Comparison of ENCODE assay signal across 11 cellular contexts in genomic region chr7:106604303-106604918, GRCh38. TPM values are rescaled to one million over a fixed set of nuclear protein-coding genes. Genes with fewer than 3 reads are reported as not detected.
DNase-seq lines count a peak whose midpoint lies in the region; ATAC-seq and TF ChIP-seq lines count a peak whose summit lies in the region.
"Had no signal": no experiment of that assay in that cellular context is flagged by ENCODE, and none has a peak within 500 bp of the region (broad histone marks: within the 10 kb centered on the region; RNA-seq: fewer than 3 reads in every experiment).

No MANE protein-coding gene starts in this region.

- WGBS in psoas muscle, 3 donors: 61 to 88% (median 78%) methylated on average over 1 of the region's 1 CpG

- no peaks in the 10 kb centered on the region for H3K4me1 ChIP-seq in psoas muscle

- TF ChIP-seq POLR2A in NB4 (IDR thresholded peaks at IDR 0.05; ENCODE audit: extremely low read depth, insufficient read length): no peak

- peaks cover 0 to 5% (median 0%) of the 10 kb centered on the region in 3 donors for H3K27me3 ChIP-seq in psoas muscle (ENCODE audit: insufficient read depth in 3 of 3, low read length in 2 of 3)
- H3K27me3 ChIP-seq: BE2C, MG63 had no signal

- H3K4me3 ChIP-seq in NB4 (ENCODE audit: low read depth, low read length) (no peak overlapping the region), psoas muscle (no peak overlapping the region)
- H3K4me3 ChIP-seq: MG63 had no signal

- intact Hi-C loops in psoas muscle (cut with DNase I): no loop called here

- no peak for ATAC-seq in psoas muscle

- TF ChIP-seq CTCF in NB4 (IDR thresholded peaks at IDR 0.05; ENCODE audit: low read depth, low read length) (no peak), psoas muscle (IDR thresholded peaks at IDR 0.05) (no peak)

- no peaks in the 10 kb centered on the region for H3K36me3 ChIP-seq in psoas muscle (ENCODE audit: insufficient read depth in 1 of 2, low read depth in 1 of 2)
- H3K36me3 ChIP-seq: BE2C, MG63 had no signal

- DNase-seq in activated T-cell treated with anti-CD3 and anti-CD28 coated beads for 24 hours (ENCODE audit: low read depth) (peak; percentile 4), activated T-cell treated with anti-CD3 and anti-CD28 coated beads for 4 hours (no peak), NB4 (ENCODE audit: low read depth) (peak; percentile 32), psoas muscle (no peak), NCI-H187 treated with DMSO at 0.1 percent for 48 hours (lab: John Stamatoyannopoulos, UW) (no peak), NCI-H2029 treated with DMSO at 0.1 percent for 48 hours (lab: John Stamatoyannopoulos, UW) (no peak)
- DNase-seq in activated effector memory CD4-positive, alpha-beta T cell treated with anti-CD3 and anti-CD28 coated beads, Interleukin-2, amount 50 U/mL, for 16 hours: peak; percentile 63
- peak; percentile 28 for DNase-seq in stimulated activated CD8-positive, alpha-beta memory T cell treated with anti-CD3 and anti-CD28 coated beads, Interleukin-4, amount 100 ng/mL, for 48 hours
- DNase-seq: BE2C, GF-D8, MG63 had no signal

- no peak overlapping the region for H3K27ac ChIP-seq in psoas muscle

- H3K9me3 ChIP-seq in psoas muscle: no peaks in the 10 kb centered on the region
- H3K9me3 ChIP-seq: BE2C, MG63 had no signal

RNA-seq across cellular contexts. Expression of gene CCDC71L, which starts 56.5 kb away (rescaled TPM):
- total RNA-seq in psoas muscle: 10 to 100 TPM in 1 of 4 donors, 1 to 10 TPM in 3; 4.2 to 12.4 (median 6.8) TPM
- polyA plus RNA-seq in psoas muscle: 1 to 10 TPM; 2.8 to 7.9 (median 4.5) TPM

Comparison
In these comparisons a context has a peak if more than half of its experiments do, and no peak if none do; other contexts are left out.
1. DNase-seq: peak in activated T-cell treated with anti-CD3 and anti-CD28 coated beads for 24 hours (single experiment), NB4 (single experiment), activated effector memory CD4-positive, alpha-beta T cell treated with anti-CD3 and anti-CD28 coated beads, Interleukin-2, amount 50 U/mL, for 16 hours (single experiment) and stimulated activated CD8-positive, alpha-beta memory T cell treated with anti-CD3 and anti-CD28 coated beads, Interleukin-4, amount 100 ng/mL, for 48 hours (single experiment); none in activated T-cell treated with anti-CD3 and anti-CD28 coated beads for 4 hours (single experiment), psoas muscle (0 of 2), NCI-H187 treated with DMSO at 0.1 percent for 48 hours (single experiment) and NCI-H2029 treated with DMSO at 0.1 percent for 48 hours (single experiment).